In the genomic region with DNA sequence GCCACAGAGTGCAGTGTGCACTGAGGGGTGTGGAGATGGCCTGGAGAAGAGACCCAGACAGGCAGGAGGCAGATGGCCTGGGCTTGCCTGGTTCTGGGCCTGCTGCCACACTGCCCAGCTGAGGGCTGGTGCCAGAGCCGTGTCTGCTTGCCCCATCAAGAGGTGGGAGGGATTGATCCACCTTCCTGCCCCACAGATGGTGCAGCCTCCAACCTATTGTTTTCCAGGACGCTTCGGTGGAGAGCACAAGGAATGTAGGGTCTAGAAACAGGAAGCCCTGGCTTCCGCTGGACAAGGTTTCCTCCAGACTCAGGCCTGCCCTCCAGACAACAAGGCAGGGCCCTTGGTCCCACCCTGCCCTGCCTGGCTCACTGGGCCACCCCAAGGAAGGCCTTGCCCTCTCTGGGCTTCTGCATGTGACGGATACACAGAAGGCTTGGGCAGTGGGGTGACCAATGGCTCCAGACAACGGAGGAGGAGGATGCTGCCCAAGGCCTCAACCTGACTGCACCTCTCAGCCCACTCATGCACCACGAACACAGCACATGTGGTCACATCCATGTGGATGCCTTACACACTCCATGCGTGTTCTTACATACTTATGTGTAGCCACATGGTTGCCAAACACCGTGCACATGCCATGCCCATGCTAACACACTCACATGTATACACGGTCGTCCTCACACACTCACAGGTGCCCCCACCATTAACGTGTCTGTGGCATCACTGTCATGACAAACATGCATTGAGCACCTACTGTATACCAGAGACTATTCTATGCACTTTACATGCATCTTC, we compare ENCODE assay signal across 1 cellular context.
TF ChIP-seq lines count a peak whose summit lies in the region.

No MANE protein-coding gene starts in this region.

TF ChIP-seq in HCT116, 20 proteins besides CTCF, POLR2A, EP300 and RAD21 (continued from another document):
- TF ChIP-seq REST (IDR thresholded peaks at IDR 0.05; ENCODE audit: low read depth) (no peak), CEBPB (IDR thresholded peaks at IDR 0.05; ENCODE audit: low read depth) (no peak), SIN3A (IDR thresholded peaks at IDR 0.05; ENCODE audit: low read depth) (no peak), ZNF274 (IDR thresholded peaks at IDR 0.05; ENCODE audit: low read depth, low read length) (no peak), EZH2 (IDR thresholded peaks at IDR 0.05) (no peak), SRF (IDR thresholded peaks at IDR 0.05; ENCODE audit: low read depth) (no peak)
